Comparison of ENCODE assay signal across 13 cellular contexts in the genomic region with DNA sequence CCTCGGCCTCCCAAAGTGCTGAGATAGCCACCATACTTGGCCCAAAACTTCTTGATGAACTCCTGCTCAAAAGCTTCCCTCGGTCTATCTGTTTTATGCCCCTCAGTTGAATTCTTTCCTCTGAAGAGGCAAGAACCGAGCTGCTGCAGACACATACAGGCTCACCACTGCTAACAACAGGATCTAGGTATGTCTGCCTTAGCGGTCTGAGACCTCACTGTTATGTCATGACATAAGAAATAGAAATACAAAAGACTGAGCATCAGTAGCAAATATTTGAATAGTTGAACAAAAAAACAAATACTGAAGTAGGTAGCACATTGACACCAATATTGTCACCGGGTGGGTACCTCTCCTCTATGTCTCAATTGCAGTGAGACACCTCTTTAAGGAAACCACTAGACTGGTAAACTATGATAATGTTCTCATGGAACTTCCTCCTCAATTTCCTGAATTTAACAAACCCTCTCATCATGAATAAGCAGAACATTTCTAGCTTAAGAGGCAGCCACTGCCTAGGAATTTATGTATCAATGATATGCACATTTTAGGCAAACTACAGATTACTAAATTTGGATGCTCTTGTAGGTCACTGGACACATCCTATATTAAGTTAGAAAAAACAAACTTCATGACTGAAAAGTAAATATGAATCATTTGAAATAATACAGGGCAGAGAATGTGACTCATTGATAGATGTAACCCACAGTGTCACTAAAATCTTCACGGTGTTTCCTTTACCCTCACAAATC. TPM values are rescaled to one million over a fixed set of nuclear protein-coding genes. Genes with fewer than 3 reads are reported as not detected.
DNase-seq lines count a peak whose midpoint lies in the region; ATAC-seq and TF ChIP-seq lines count a peak whose summit lies in the region.
"Had no signal": no experiment of that assay in that cellular context is flagged by ENCODE, and none has a peak within 500 bp of the region (broad histone marks: within the 10 kb centered on the region; RNA-seq: fewer than 3 reads in every experiment).

No MANE protein-coding gene starts in this region.

- no peak overlapping the region for H3K4me2 ChIP-seq in parathyroid adenoma (ENCODE audit: low read length)

- peak overlapping the region; percentile 84 for H3K27ac Mint-ChIP-seq in activated CD4-positive, alpha-beta T cell treated with anti-CD3 and anti-CD28 coated beads for 36 hours

- H3K9me3 ChIP-seq in parathyroid adenoma (ENCODE audit: control insufficient read depth, low read length) = no peaks in the 10 kb centered on the region
- H3K9me3 ChIP-seq in aorta (ENCODE audit: control insufficient read depth, low read length) = peaks cover 1% of the 10 kb centered on the region
- H3K9me3 ChIP-seq: ovary had no signal

- H3K9ac ChIP-seq in parathyroid adenoma = no peak overlapping the region

- TF ChIP-seq CTCF in NB4 (IDR thresholded peaks at IDR 0.05; ENCODE audit: low read depth, low read length) (no peak), parathyroid adenoma (IDR thresholded peaks at IDR 0.05) (no peak)

- peaks cover 20% of the 10 kb centered on the region for H3K4me1 Mint-ChIP-seq in activated CD4-positive, alpha-beta T cell treated with anti-CD3 and anti-CD28 coated beads for 36 hours

- ATAC-seq in activated CD4-positive, alpha-beta T cell treated with anti-CD3 and anti-CD28 coated beads for 36 hours = peak; percentile 86
- ATAC-seq in aorta (ENCODE audit: low FRiP score) = no peak
- no peak for ATAC-seq in GM21723 (IDR thresholded peaks at IDR 0.05; ENCODE audit: unreplicated experiment)

- in situ Hi-C loops in G401 (cut with HindIII; ENCODE audit: low sequenced_read_pairs) = no loop called here

- WGBS in aorta, 2 donors = 83 to 88% methylated on average over 6 of the region's 6 CpGs

- no peaks in the 10 kb centered on the region for H3K27me3 Mint-ChIP-seq in activated CD4-positive, alpha-beta T cell treated with anti-CD3 and anti-CD28 coated beads for 36 hours

- H3K79me2 ChIP-seq in parathyroid adenoma = no peaks in the 10 kb centered on the region

- no peak overlapping the region for H3K4me3 Mint-ChIP-seq in activated CD4-positive, alpha-beta T cell treated with anti-CD3 and anti-CD28 coated beads for 36 hours
- H3K4me3 Mint-ChIP-seq: immature natural killer cell had no signal

- H2AFZ ChIP-seq in parathyroid adenoma = peak overlapping the region; percentile 27

- intact Hi-C loops in activated CD4-positive, alpha-beta T cell treated with anti-CD3 and anti-CD28 coated beads for 36 hours (cut with DNase I, micrococcal nuclease) = loop anchor here (1.0 to 5.0 kb wide), 5 partner anchors 8 to 339 kb away; no protein-coding TSS in a partner anchor
- intact Hi-C loops in aorta (cut with DNase I) = no loop called here

- H3K27me3 ChIP-seq in parathyroid adenoma (ENCODE audit: control insufficient read depth, insufficient read depth, low read length) (no peaks in the 10 kb centered on the region), aorta (ENCODE audit: control insufficient read depth in 1 of 2, insufficient read depth in 2 of 2, low read length in 1 of 2) (peaks cover 0 to 3% of the 10 kb centered on the region in 2 donors)
- H3K27me3 ChIP-seq: ovary had no signal

- CTCF ChIA-PET in activated CD4-positive, alpha-beta T cell treated with anti-CD3 and anti-CD28 coated beads for 36 hours (lab: Charles Lee) = interaction anchor here (1.3 kb wide), 1 partner anchor 262 kb away, joined by 3 read pairs; no protein-coding TSS in a partner anchor

- peaks cover 32% of the 10 kb centered on the region for H3K4me1 ChIP-seq in parathyroid adenoma
- no peaks in the 10 kb centered on the region for H3K4me1 ChIP-seq in aorta (ENCODE audit: control insufficient read depth in 1 of 2, insufficient read depth in 2 of 2, low read length in 2 of 2)

- no peak overlapping the region for H3K4me3 ChIP-seq in NB4 (ENCODE audit: low read depth, low read length)
- no peak overlapping the region for H3K4me3 ChIP-seq in parathyroid adenoma (ENCODE audit: low read depth, low read length)
- no peak overlapping the region for H3K4me3 ChIP-seq in aorta (ENCODE audit: low read length in 2 of 2)
- H3K4me3 ChIP-seq: ovary had no signal

- no peaks in the 10 kb centered on the region for H3K36me3 Mint-ChIP-seq in activated CD4-positive, alpha-beta T cell treated with anti-CD3 and anti-CD28 coated beads for 36 hours (ENCODE audit: low read depth)
- H3K36me3 Mint-ChIP-seq: immature natural killer cell had no signal

- H3K36me3 ChIP-seq in parathyroid adenoma (ENCODE audit: control insufficient read depth, insufficient read depth, low read length) (no peaks in the 10 kb centered on the region), aorta (ENCODE audit: control insufficient read depth in 1 of 2, insufficient read depth in 2 of 2, low read length in 1 of 2) (no peaks in the 10 kb centered on the region)
- H3K36me3 ChIP-seq: ovary had no signal

- TF ChIP-seq POLR2A in NB4 (IDR thresholded peaks at IDR 0.05; ENCODE audit: extremely low read depth, insufficient read length) = no peak

- DNase-seq in activated CD4-positive, alpha-beta T cell treated with anti-CD3 and anti-CD28 coated beads for 36 hours = no peak
- DNase-seq in activated CD4-positive, alpha-beta T cell treated with anti-CD3 and anti-CD28 coated beads for 1 hour = no peak
- DNase-seq in NB4 (ENCODE audit: low read depth) (peak; percentile 67), amniotic stem cell (lab: John Stamatoyannopoulos, UW) (peak; percentile 24), aorta (no peak), G401 (ENCODE audit: low spot score) (no peak)
- DNase-seq: effector CD8-positive, alpha-beta T cell; immature natural killer cell; NCI-H1417; ovary; Right ventricle myocardium superior had no signal

- POLR2A ChIA-PET in activated CD4-positive, alpha-beta T cell treated with anti-CD3 and anti-CD28 coated beads for 36 hours (lab: Charles Lee) = interaction anchor here (0.7 kb wide), 1 partner anchor 17 kb away, joined by 4 read pairs; no protein-coding TSS in a partner anchor

- no peaks in the 10 kb centered on the region for H3K9me3 Mint-ChIP-seq in activated CD4-positive, alpha-beta T cell treated with anti-CD3 and anti-CD28 coated beads for 36 hours (ENCODE audit: low read depth)
- H3K9me3 Mint-ChIP-seq: immature natural killer cell had no signal

- H3K27ac ChIP-seq in parathyroid adenoma (peak overlapping the region; percentile 43), aorta (ENCODE audit: low read depth in 1 of 2, low read length in 2 of 2) (no peak overlapping the region)
- H3K27ac ChIP-seq: ovary had no signal

RNA-seq across cellular contexts. Expression of gene STXBP5, which starts 9.4 kb away (rescaled TPM):
- 10 to 100 TPM; 14.4 to 15.0 TPM for total RNA-seq in activated CD4-positive, alpha-beta T cell treated with anti-CD3 and anti-CD28 coated beads for 36 hours
- total RNA-seq in aorta = 10 to 100 TPM; 26.5 to 28.9 TPM
- polyA plus RNA-seq in aorta = 10 to 100 TPM in 1 of 2 donors, 1 to 10 TPM in 1; 7.1 to 13.3 TPM
- 9.6 and 14.1 TPM in 2 replicates for total RNA-seq in G401 (2014; rRNA removed; shearing (Covaris generic))

Comparison
In these comparisons a context has a peak if more than half of its experiments do, and no peak if none do; other contexts are left out.
1. DNase-seq: peak in NB4 (single experiment) and amniotic stem cell (single experiment); none in activated CD4-positive, alpha-beta T cell treated with anti-CD3 and anti-CD28 coated beads for 36 hours (single experiment), activated CD4-positive, alpha-beta T cell treated with anti-CD3 and anti-CD28 coated beads for 1 hour (single experiment), aorta (0 of 2) and G401 (single experiment).
2. intact Hi-C loops: an anchor here in activated CD4-positive, alpha-beta T cell treated with anti-CD3 and anti-CD28 coated beads for 36 hours (1.0 to 5.0 kb wide); none called in aorta.